Comparison of ENCODE assay signal across 17 cellular contexts in genomic region chr2:4901092-4901735, GRCh38.
A peak's percentile ranks its signal among the peaks of the same experiment; 100 is the strongest.
DNase-seq lines count a peak whose midpoint lies in the region; TF ChIP-seq lines count a peak whose summit lies in the region.
"Had no signal": no experiment of that assay in that cellular context is flagged by ENCODE, and none has a peak within 500 bp of the region (broad histone marks: within the 10 kb centered on the region; RNA-seq: fewer than 3 reads in every experiment).

No MANE protein-coding gene starts in this region.

- H3K4me1 ChIP-seq in mammary epithelial cell (ENCODE audit: insufficient read depth, low read length), result peaks cover 17% of the 10 kb centered on the region
- H3K4me1 ChIP-seq: Peyer's patch had no signal

- H3K27me3 ChIP-seq in mammary epithelial cell (ENCODE audit: insufficient read depth, low read length), result no peaks in the 10 kb centered on the region
- H3K27me3 ChIP-seq: Peyer's patch had no signal

- in situ Hi-C loops in mammary epithelial cell (cut with MboI; ENCODE audit: low sequenced_read_pairs in 2 of 2), result no loop called here

- H3K9ac ChIP-seq in mammary epithelial cell (ENCODE audit: insufficient read depth, low read length), result no peak overlapping the region

- H3K4me2 ChIP-seq in mammary epithelial cell (ENCODE audit: insufficient read depth, low read depth, low read length), result no peak overlapping the region

- DNase-seq in mammary epithelial cell (no peak), MCF 10A (ENCODE audit: unreplicated experiment) (no peak), NCI-H69 (lab: John Stamatoyannopoulos, UW) (peak; percentile 68), neural crest cell (ENCODE audit: low read depth, low spot score) (no peak), NCI-H526 (lab: John Stamatoyannopoulos, UW) (no peak), osteocyte (ENCODE audit: extremely low spot score, unreplicated experiment) (no peak), GM20000 (ENCODE audit: low spot score) (no peak)
- DNase-seq: DMS53, GDM1, H7, Karpas-422, NCI-H187 treated with DMSO at 0.1 percent for 48 hours, NCI-H446 treated with DMSO at 0.1 percent for 48 hours, Peyer's patch had no signal

- TF ChIP-seq CTCF in mammary epithelial cell (conservative IDR thresholded peaks at IDR 0.05 in 1 of 2, IDR thresholded peaks at IDR 0.05 in 1 of 2; ENCODE audit: extremely low read depth in 1 of 2, insufficient read depth in 1 of 2, low read depth in 1 of 2, low read length in 2 of 2), result no peak
- no peak for TF ChIP-seq CTCF in MCF 10A (IDR thresholded peaks at IDR 0.05; ENCODE audit: unreplicated experiment)
- no peak for TF ChIP-seq CTCF in neural crest cell (conservative IDR thresholded peaks at IDR 0.05)
- TF ChIP-seq CTCF in osteocyte (IDR thresholded peaks at IDR 0.05), result no peak
- TF ChIP-seq CTCF in GM20000 (IDR thresholded peaks at IDR 0.05; ENCODE audit: extremely low read depth, missing control alignments), result no peak

- CTCF ChIA-PET in mammary epithelial cell (lab: Charles Lee; ENCODE audit: low non-redundant PET) (no interaction called here), MCF 10A (lab: Yijun Ruan, JAX) (interaction anchor here (0.6 to 0.9 kb wide), 2 partner anchors 11 to 1096 kb away, joined by 3 read pairs; no protein-coding TSS in a partner anchor)

- H3K27ac Mint-ChIP-seq in MCF 10A (ENCODE audit: low read depth, unreplicated experiment) (no peak overlapping the region), neural crest cell (ENCODE audit: unreplicated experiment) (no peak overlapping the region), osteocyte (ENCODE audit: unreplicated experiment) (no peak overlapping the region)
- H3K27ac Mint-ChIP-seq: B cell, CD14-positive monocyte, IgD-negative memory B cell had no signal

- no peaks in the 10 kb centered on the region for H3K79me2 ChIP-seq in mammary epithelial cell (ENCODE audit: insufficient read depth, low read length)

- intact Hi-C loops in mammary epithelial cell (cut with micrococcal nuclease), result no loop called here
- intact Hi-C loops in MCF 10A (cut with micrococcal nuclease), result no loop called here

- no peaks in the 10 kb centered on the region for H4K20me1 ChIP-seq in mammary epithelial cell (ENCODE audit: insufficient read depth, low read length)

- no peak overlapping the region for H3K4me3 Mint-ChIP-seq in MCF 10A (ENCODE audit: unreplicated experiment)
- H3K4me3 Mint-ChIP-seq in neural crest cell, result peak overlapping the region; percentile 3
- H3K4me3 Mint-ChIP-seq in osteocyte (ENCODE audit: unreplicated experiment), result no peak overlapping the region
- H3K4me3 Mint-ChIP-seq: B cell, CD14-positive monocyte, IgD-negative memory B cell had no signal

- H3K9me3 Mint-ChIP-seq in MCF 10A (ENCODE audit: unreplicated experiment) (peaks cover 8% of the 10 kb centered on the region), neural crest cell (no peaks in the 10 kb centered on the region), osteocyte (ENCODE audit: unreplicated experiment) (no peaks in the 10 kb centered on the region)

- H3K4me1 Mint-ChIP-seq in MCF 10A (ENCODE audit: insufficient read depth, unreplicated experiment) (peaks cover 18% of the 10 kb centered on the region), neural crest cell (peaks cover 32% of the 10 kb centered on the region), osteocyte (ENCODE audit: unreplicated experiment) (peaks cover 7% of the 10 kb centered on the region)
- H3K4me1 Mint-ChIP-seq: B cell, CD14-positive monocyte, IgD-negative memory B cell had no signal

- no peaks in the 10 kb centered on the region for H3K27me3 Mint-ChIP-seq in MCF 10A (ENCODE audit: insufficient read depth, unreplicated experiment)
- H3K27me3 Mint-ChIP-seq in neural crest cell (ENCODE audit: low read depth), result no peaks in the 10 kb centered on the region
- no peaks in the 10 kb centered on the region for H3K27me3 Mint-ChIP-seq in osteocyte (ENCODE audit: unreplicated experiment)
- H3K27me3 Mint-ChIP-seq: B cell, IgD-negative memory B cell had no signal

- H2AFZ ChIP-seq in mammary epithelial cell (ENCODE audit: low read depth, low read length), result peak overlapping the region; percentile 1

- H3K27ac ChIP-seq in mammary epithelial cell (ENCODE audit: insufficient read depth, low read depth, low read length), result no peak overlapping the region
- H3K27ac ChIP-seq: Peyer's patch had no signal

- no peaks in the 10 kb centered on the region for H3K9me3 ChIP-seq in mammary epithelial cell (replicated peaks; ENCODE audit: insufficient read depth, low read length)
- H3K9me3 ChIP-seq: Peyer's patch had no signal

- no peaks in the 10 kb centered on the region for H3K36me3 Mint-ChIP-seq in MCF 10A (ENCODE audit: insufficient read depth, unreplicated experiment)
- H3K36me3 Mint-ChIP-seq in neural crest cell (ENCODE audit: low read depth), result no peaks in the 10 kb centered on the region
- H3K36me3 Mint-ChIP-seq in osteocyte (ENCODE audit: unreplicated experiment), result no peaks in the 10 kb centered on the region
- H3K36me3 Mint-ChIP-seq: CD14-positive monocyte, IgD-negative memory B cell had no signal

- WGBS in mammary epithelial cell (ENCODE audit: low coverage, missing lambda C conversion rate), result 84% methylated on average over 6 of the region's 8 CpGs

- no peak overlapping the region for H3K4me3 ChIP-seq in mammary epithelial cell (replicated peaks in 1 of 3; ENCODE audit: insufficient read depth in 1 of 3, low read depth in 2 of 3, low read length in 3 of 3)
- H3K4me3 ChIP-seq: Peyer's patch had no signal

- H3K36me3 ChIP-seq in mammary epithelial cell (ENCODE audit: insufficient read depth, low read length), result no peaks in the 10 kb centered on the region
- H3K36me3 ChIP-seq: Peyer's patch had no signal

- POLR2A ChIA-PET in MCF 10A (lab: Yijun Ruan, JAX), result interaction anchor here (0.7 kb wide), 1 partner anchor 189 kb away, joined by 3 read pairs; no protein-coding TSS in a partner anchor

- BruUV-seq in mammary epithelial cell (replicated peaks; lab: Mats Ljungman, UMichigan) (no TSS peak), MCF 10A (replicated peaks; lab: Mats Ljungman, UMichigan) (no TSS peak)

- dilution Hi-C loops in mammary epithelial cell (cut with HindIII; ENCODE audit: low sequenced_read_pairs), result no loop called here
